19 cellular contexts compared by ENCODE assay signal in the genomic region with DNA sequence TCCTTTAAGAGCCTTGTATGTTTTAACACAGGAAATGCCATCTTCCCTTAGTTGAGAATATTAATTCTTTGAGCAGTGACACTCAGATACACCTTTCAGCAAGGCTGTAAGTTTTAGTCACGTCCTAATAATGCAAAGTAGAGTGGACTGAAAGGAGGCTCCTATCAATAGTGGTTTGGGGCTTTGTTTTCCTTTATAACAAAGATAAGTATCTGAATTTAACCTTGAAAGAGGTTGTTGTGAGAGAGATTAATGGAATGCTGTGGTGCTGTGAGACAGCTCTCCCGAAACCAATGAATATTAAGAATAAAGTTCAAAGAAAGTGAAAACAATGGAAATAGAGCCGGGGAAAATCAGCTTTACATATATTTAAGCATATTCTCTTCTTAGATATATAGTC.
"Had no signal": no experiment of that assay in that cellular context is flagged by ENCODE, and none has a peak within 500 bp of the region (broad histone marks: within the 10 kb centered on the region; RNA-seq: fewer than 3 reads in every experiment).

No MANE protein-coding gene starts in this region.

- H3K4me1 Mint-ChIP-seq: activated CD4-positive, alpha-beta T cell treated with anti-CD3 and anti-CD28 coated beads, Interleukin-2, amount 10 ng/mL, durations not matched to agents 7 days and 5 days; activated naive CD8-positive, alpha-beta T cell treated with anti-CD3 and anti-CD28 coated beads, Interleukin-2, amount 50 U/mL, for 24 hours; immature natural killer cell; nephron; stimulated activated naive B cell treated with anti-CD40 and anti-IgM and Interleukin-4, amounts not matched to agents 10 μg/mL and 1 μg/mL and 100 μg/mL, for 72 hours; T-cell had no signal

- H3K27ac Mint-ChIP-seq: activated CD4-positive, alpha-beta T cell treated with anti-CD3 and anti-CD28 coated beads, Interleukin-2, amount 10 ng/mL, durations not matched to agents 7 days and 5 days; activated CD8-positive, alpha-beta T cell treated with anti-CD3 and anti-CD28 coated beads, Interleukin-2, amount 10 ng/mL, durations not matched to agents 7 days and 5 days; activated naive CD4-positive, alpha-beta T cell treated with anti-CD3 and anti-CD28 coated beads for 36 hours; activated naive CD8-positive, alpha-beta T cell treated with anti-CD3 and anti-CD28 coated beads, Interleukin-2, amount 50 U/mL, for 24 hours; immature natural killer cell; nephron; stimulated activated naive B cell treated with anti-CD40 and anti-IgM and Interleukin-4, amounts not matched to agents 10 μg/mL and 1 μg/mL and 100 μg/mL, for 72 hours; T-cell had no signal

- H3K9me3 Mint-ChIP-seq: activated CD4-positive, alpha-beta T cell treated with anti-CD3 and anti-CD28 coated beads, Interleukin-2, amount 10 ng/mL, durations not matched to agents 7 days and 5 days; activated naive CD4-positive, alpha-beta T cell treated with anti-CD3 and anti-CD28 coated beads for 36 hours; activated naive CD8-positive, alpha-beta T cell treated with anti-CD3 and anti-CD28 coated beads, Interleukin-2, amount 50 U/mL, for 24 hours; activated T-cell treated with anti-CD3 and anti-CD28 coated beads, Interleukin-2, amount 50 U/mL, for 4 hours; immature natural killer cell; nephron; stimulated activated naive B cell treated with anti-CD40 and anti-IgM and Interleukin-4, amounts not matched to agents 10 μg/mL and 1 μg/mL and 100 μg/mL, for 72 hours; T-cell had no signal

- DNase-seq: activated CD4-positive, alpha-beta T cell treated with anti-CD3 and anti-CD28 coated beads, Interleukin-2, amount 10 ng/mL, durations not matched to agents 7 days and 5 days; activated CD8-positive, alpha-beta T cell treated with anti-CD3 and anti-CD28 coated beads, Interleukin-2, amount 10 ng/mL, durations not matched to agents 7 days and 5 days; activated naive CD4-positive, alpha-beta T cell treated with anti-CD3 and anti-CD28 coated beads for 36 hours; activated naive CD8-positive, alpha-beta T cell treated with anti-CD3 and anti-CD28 coated beads, Interleukin-2, amount 50 U/mL, for 24 hours; activated T-cell treated with anti-CD3 and anti-CD28 coated beads, Interleukin-2, amount 50 U/mL, for 4 hours; aorta; caudate nucleus; effector CD8-positive, alpha-beta T cell; heart right ventricle; immature natural killer cell; lower lobe of right lung; midbrain; nucleus accumbens; retina; spleen; stimulated activated naive B cell treated with anti-CD40 and anti-IgM and Interleukin-4, amounts not matched to agents 10 μg/mL and 1 μg/mL and 100 μg/mL, for 72 hours; T-cell; T-helper 9 cell had no signal

- ATAC-seq: activated CD8-positive, alpha-beta T cell treated with anti-CD3 and anti-CD28 coated beads, Interleukin-2, amount 10 ng/mL, durations not matched to agents 7 days and 5 days; activated naive CD8-positive, alpha-beta T cell treated with anti-CD3 and anti-CD28 coated beads, Interleukin-2, amount 50 U/mL, for 24 hours; activated T-cell treated with anti-CD3 and anti-CD28 coated beads, Interleukin-2, amount 50 U/mL, for 4 hours; heart right ventricle; lower lobe of right lung; stimulated activated naive B cell treated with anti-CD40 and anti-IgM and Interleukin-4, amounts not matched to agents 10 μg/mL and 1 μg/mL and 100 μg/mL, for 72 hours; T-cell had no signal

- H3K27me3 Mint-ChIP-seq: activated CD4-positive, alpha-beta T cell treated with anti-CD3 and anti-CD28 coated beads, Interleukin-2, amount 10 ng/mL, durations not matched to agents 7 days and 5 days; activated naive CD8-positive, alpha-beta T cell treated with anti-CD3 and anti-CD28 coated beads, Interleukin-2, amount 50 U/mL, for 24 hours; stimulated activated naive B cell treated with anti-CD40 and anti-IgM and Interleukin-4, amounts not matched to agents 10 μg/mL and 1 μg/mL and 100 μg/mL, for 72 hours; T-cell had no signal

- H3K4me3 Mint-ChIP-seq: activated CD4-positive, alpha-beta T cell treated with anti-CD3 and anti-CD28 coated beads, Interleukin-2, amount 10 ng/mL, durations not matched to agents 7 days and 5 days; activated CD8-positive, alpha-beta T cell treated with anti-CD3 and anti-CD28 coated beads, Interleukin-2, amount 10 ng/mL, durations not matched to agents 7 days and 5 days; activated naive CD4-positive, alpha-beta T cell treated with anti-CD3 and anti-CD28 coated beads for 36 hours; activated naive CD8-positive, alpha-beta T cell treated with anti-CD3 and anti-CD28 coated beads, Interleukin-2, amount 50 U/mL, for 24 hours; activated T-cell treated with anti-CD3 and anti-CD28 coated beads, Interleukin-2, amount 50 U/mL, for 4 hours; immature natural killer cell; nephron; stimulated activated naive B cell treated with anti-CD40 and anti-IgM and Interleukin-4, amounts not matched to agents 10 μg/mL and 1 μg/mL and 100 μg/mL, for 72 hours; T-cell had no signal
